In the genomic region with DNA sequence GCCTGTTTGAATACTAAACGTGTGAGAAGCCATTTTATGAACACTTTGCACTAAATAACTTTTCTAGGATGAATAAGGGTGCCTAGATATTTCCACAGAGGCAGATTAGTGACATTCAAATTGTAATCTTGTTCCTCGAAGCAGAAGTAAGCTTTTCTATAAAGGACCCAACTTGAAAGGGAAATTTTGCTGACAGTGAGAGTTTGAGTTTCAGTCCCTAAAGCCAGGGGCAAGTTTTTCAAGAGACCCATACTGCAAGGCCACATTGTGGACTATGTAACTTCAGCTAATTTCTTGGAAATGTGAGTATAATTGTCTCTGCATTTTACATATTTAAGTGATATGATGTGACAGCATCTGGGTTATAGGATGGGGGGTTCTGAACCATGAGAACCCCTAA, we compare ENCODE assay signal across 16 cellular contexts.
DNase-seq lines count a peak whose midpoint lies in the region; ATAC-seq, FAIRE-seq and TF ChIP-seq lines count a peak whose summit lies in the region.
"Had no signal": no experiment of that assay in that cellular context is flagged by ENCODE, and none has a peak within 500 bp of the region (broad histone marks: within the 10 kb centered on the region; RNA-seq: fewer than 3 reads in every experiment).

No MANE protein-coding gene starts in this region.

- H3K4me2 ChIP-seq in HepG2 (ENCODE audit: low read depth, low read length) (no peak overlapping the region), MM.1S (ENCODE audit: low read depth, low read length) (peak overlapping the region; percentile 63), H1 (ENCODE audit: insufficient read depth in 1 of 2, low read depth in 2 of 2, low read length in 2 of 2) (no peak overlapping the region), osteoblast (ENCODE audit: insufficient read depth, low read length) (no peak overlapping the region), PC-9 (no peak overlapping the region)

- no peaks in the 10 kb centered on the region for H3K9me2 ChIP-seq in MM.1S (replicated peaks; ENCODE audit: insufficient read depth, low read length)
- no peaks in the 10 kb centered on the region for H3K9me2 ChIP-seq in PC-9 (ENCODE audit: insufficient read depth)

- H3K9ac ChIP-seq in HepG2 (ENCODE audit: insufficient read depth, low read depth, low read length) (no peak overlapping the region), MM.1S (ENCODE audit: low read length) (no peak overlapping the region), H1 (replicated peaks in 1 of 4; ENCODE audit: extremely low read depth in 1 of 4, low read depth in 3 of 4, low read length in 3 of 4) (no peak overlapping the region)

- H3K36me3 ChIP-seq in HepG2 (replicated peaks in 1 of 2; ENCODE audit: control insufficient read depth in 1 of 2, insufficient read depth in 2 of 2, low read length in 2 of 2) (no peaks in the 10 kb centered on the region), right lobe of liver (no peaks in the 10 kb centered on the region), MM.1S (replicated peaks; ENCODE audit: insufficient read depth, low read length) (no peaks in the 10 kb centered on the region), H1 (ENCODE audit: control insufficient read depth in 2 of 4, insufficient read depth in 4 of 4, low read length in 3 of 4) (no peaks in the 10 kb centered on the region), osteoblast (ENCODE audit: insufficient read depth, low read length) (no peaks in the 10 kb centered on the region), PC-9 (ENCODE audit: low read depth) (no peaks in the 10 kb centered on the region)

- no peak overlapping the region for H2BK20ac ChIP-seq in H1 (ENCODE audit: low read length)

- intact Hi-C loops in HepG2 (cut with micrococcal nuclease; ENCODE audit: unreplicated experiment) (no loop called here), right lobe of liver (cut with DNase I) (no loop called here), PC-9 (cut with micrococcal nuclease; ENCODE audit: unreplicated experiment) (no loop called here)

- WGBS in HepG2 (ENCODE audit: low lambda C conversion rate): 0% methylated on average over 2 of the region's 2 CpGs
- 56% methylated on average over 2 of the region's 2 CpGs for WGBS in right lobe of liver (ENCODE audit: insufficient coverage, low coverage, low lambda C conversion rate, missing lambda C conversion rate)
- WGBS in H1 (ENCODE audit: extremely low coverage in 1 of 2, insufficient coverage in 1 of 2, insufficient read length in 1 of 2, insufficient replicate concordance in 2 of 2, low coverage in 1 of 2, low lambda C conversion rate in 2 of 2, missing lambda C conversion rate in 1 of 2), 2 experiments: 92% methylated on average over 2 of the region's 2 CpGs; no CpG with 5 or more reads in 1 of the 2 experiments

- FAIRE-seq in HepG2 (lab: Jason Lieb, UNC) (no peak), H1 (lab: Jason Lieb, UNC) (no peak)

- H3K14ac ChIP-seq in H1 (ENCODE audit: insufficient read length): no peak overlapping the region

- H3K4me1 ChIP-seq in HepG2 (ENCODE audit: insufficient read depth, low read length): no peaks in the 10 kb centered on the region
- H3K4me1 ChIP-seq in right lobe of liver: no peaks in the 10 kb centered on the region
- peaks cover 28% of the 10 kb centered on the region for H3K4me1 ChIP-seq in MM.1S (ENCODE audit: low read length)
- peaks cover 0 to 3% (median 3%) of the 10 kb centered on the region in 4 experiments; a peak in 3 of 7 replicates for H3K4me1 ChIP-seq in H1 (replicated peaks in 1 of 4; ENCODE audit: control insufficient read depth in 3 of 4, insufficient read depth in 4 of 4, low read length in 3 of 4)
- H3K4me1 ChIP-seq in osteoblast (ENCODE audit: insufficient read depth, low read length): peaks cover 19% of the 10 kb centered on the region
- H3K4me1 ChIP-seq in PC-9 (replicated peaks; ENCODE audit: insufficient read depth): no peaks in the 10 kb centered on the region

- TF ChIP-seq RAD21 in HepG2 (CRISPR knock-in tag; IDR thresholded peaks at IDR 0.05) (no peak), H1 (IDR thresholded peaks at IDR 0.05 in 1 of 2, conservative IDR thresholded peaks at IDR 0.05 in 1 of 2; ENCODE audit: low read depth in 2 of 2, low read length in 2 of 2) (no peak)

- H3K18ac ChIP-seq in H1 (ENCODE audit: extremely low read depth, low read length): no peak overlapping the region

- no peak overlapping the region for H4K91ac ChIP-seq in H1 (replicated peaks; ENCODE audit: insufficient read length, low read length)

- no peaks in the 10 kb centered on the region for H3K79me1 ChIP-seq in H1 (ENCODE audit: low read depth, low read length)

- H4K20me1 ChIP-seq in HepG2 (ENCODE audit: insufficient read depth, low read length) (no peaks in the 10 kb centered on the region), MM.1S (ENCODE audit: insufficient read depth, low read length) (no peaks in the 10 kb centered on the region), H1 (replicated peaks in 1 of 2; ENCODE audit: control insufficient read depth in 1 of 2, insufficient read depth in 2 of 2, low read length in 2 of 2) (no peaks in the 10 kb centered on the region), osteoblast (ENCODE audit: insufficient read depth, low read length) (no peaks in the 10 kb centered on the region), PC-9 (ENCODE audit: insufficient read depth) (no peaks in the 10 kb centered on the region)

- H3K23ac ChIP-seq in H1 (ENCODE audit: insufficient read length): no peak overlapping the region

- no peak overlapping the region for H2BK12ac ChIP-seq in H1 (ENCODE audit: low read depth, low read length)

- peaks cover 18% of the 10 kb centered on the region for H3F3A ChIP-seq in MM.1S (ENCODE audit: insufficient read depth, low read length)
- no peaks in the 10 kb centered on the region for H3F3A ChIP-seq in PC-9 (ENCODE audit: insufficient read depth, low read depth)

- ATAC-seq in HepG2: no peak
- ATAC-seq in right lobe of liver: no peak
- ATAC-seq: CD8-positive, alpha-beta T cell; HCT116 had no signal

- no peak overlapping the region for H2BK5ac ChIP-seq in H1 (ENCODE audit: low read depth, low read length)

- DNase-seq in HepG2 (ENCODE audit: low spot score): no peak
- no peak for DNase-seq in right lobe of liver
- DNase-seq in MM.1S: peak; percentile 70
- no peak for DNase-seq in H1 (ENCODE audit: low read depth in 1 of 2, low spot score in 2 of 2)
- DNase-seq in osteoblast (ENCODE audit: insufficient read length, low spot score, missing footprints): no peak
- DNase-seq in PC-9: no peak
- no peak for DNase-seq in NCI-H187 treated with DMSO at 0.1 percent for 48 hours (lab: John Stamatoyannopoulos, UW)
- no peak for DNase-seq in NCI-H69 (lab: John Stamatoyannopoulos, UW)
- DNase-seq: ACHN; CD8-positive, alpha-beta T cell; DMS53; KBM-7 had no signal

- POLR2A ChIA-PET in HepG2 (lab: Yijun Ruan, JAX) (no interaction called here), H1 (lab: Charles Lee; ENCODE audit: partially characterized antibody) (no interaction called here), PC-9 (lab: Charles Lee; ENCODE audit: unreplicated experiment) (no interaction called here)

- H3K56ac ChIP-seq in H1 (replicated peaks; ENCODE audit: insufficient read length, low read depth, low read length): no peak overlapping the region

- no peaks in the 10 kb centered on the region for H3K79me2 ChIP-seq in HepG2 (ENCODE audit: insufficient read depth, low read length)
- no peaks in the 10 kb centered on the region for H3K79me2 ChIP-seq in MM.1S (ENCODE audit: low read length)
- no peaks in the 10 kb centered on the region for H3K79me2 ChIP-seq in H1 (ENCODE audit: control insufficient read depth in 1 of 2, insufficient read depth in 2 of 2, low read length in 2 of 2)
- no peaks in the 10 kb centered on the region for H3K79me2 ChIP-seq in osteoblast (ENCODE audit: insufficient read depth, low read length)
- H3K79me2 ChIP-seq in PC-9 (ENCODE audit: low read depth): no peaks in the 10 kb centered on the region

- no peak overlapping the region for H2BK15ac ChIP-seq in H1 (ENCODE audit: low read length)

- no peaks in the 10 kb centered on the region for H3K23me2 ChIP-seq in H1 (ENCODE audit: low read depth, low read length)

- TF ChIP-seq CTCF in HepG2 (CRISPR knock-in tag; IDR thresholded peaks at IDR 0.05) (no peak), right lobe of liver (IDR thresholded peaks at IDR 0.05) (no peak), MM.1S (IDR thresholded peaks at IDR 0.05; ENCODE audit: low read length) (no peak), H1 (IDR thresholded peaks at IDR 0.05; ENCODE audit: control extremely low read depth in 1 of 3, insufficient read depth in 1 of 3, low read depth in 1 of 3, low read length in 3 of 3) (no peak), osteoblast (IDR thresholded peaks at IDR 0.05; ENCODE audit: extremely low read depth, low read depth, low read length) (no peak), PC-9 (conservative IDR thresholded peaks at IDR 0.05) (no peak)

- H2AFZ ChIP-seq in HepG2 (ENCODE audit: low read length) (no peak overlapping the region), MM.1S (ENCODE audit: low read length) (no peak overlapping the region), H1 (ENCODE audit: low read length) (0 out of 2 replicates have a peak overlapping the region, but pooled peaks have one; percentile 42), osteoblast (ENCODE audit: low read length) (no peak overlapping the region), PC-9 (no peak overlapping the region)

- no peak overlapping the region for H4K8ac ChIP-seq in H1 (ENCODE audit: extremely low read depth, insufficient read depth, low read length)

- BruUV-seq in HepG2 (replicated peaks; lab: Mats Ljungman, UMichigan): no TSS peak
- BruUV-seq in PC-9 (replicated peaks; lab: Mats Ljungman, UMichigan): no TSS peak

- CTCF ChIA-PET in HepG2 (lab: Yijun Ruan, JAX; ENCODE audit: low intra/inter-chr PET ratio, low total read pairs): no interaction called here
- CTCF ChIA-PET in H1 (lab: Charles Lee; ENCODE audit: partially characterized antibody): no interaction called here
- CTCF ChIA-PET in PC-9 (lab: Charles Lee): no interaction called here

- in situ Hi-C loops in HepG2 (cut with HindIII; ENCODE audit: extremely low pct_ligation_motif_present, low pct_unique_long_range_greater_than_20kb): no loop called here

- H3K4me3 ChIP-seq in HepG2 (replicated peaks in 1 of 3; ENCODE audit: insufficient read depth in 1 of 3, low read depth in 2 of 3, low read length in 3 of 3): no peak overlapping the region
- H3K4me3 ChIP-seq in right lobe of liver: no peak overlapping the region
- H3K4me3 ChIP-seq in MM.1S (ENCODE audit: low read length): peak overlapping the region; percentile 5; the same call in 1 of the 2 replicates
- no peak overlapping the region for H3K4me3 ChIP-seq in H1 (ENCODE audit: extremely low read depth in 1 of 4, insufficient read depth in 2 of 4, low read depth in 3 of 4, low read length in 4 of 4)
- H3K4me3 ChIP-seq in osteoblast (ENCODE audit: insufficient read depth, low read length): no peak overlapping the region
- no peak overlapping the region for H3K4me3 ChIP-seq in PC-9

- H3K27me3 ChIP-seq in HepG2 (ENCODE audit: control insufficient read depth in 1 of 2, insufficient read depth in 2 of 2, low read length in 2 of 2) (no peaks in the 10 kb centered on the region), right lobe of liver (no peaks in the 10 kb centered on the region), MM.1S (replicated peaks; ENCODE audit: insufficient read depth, low read length) (no peaks in the 10 kb centered on the region), H1 (replicated peaks in 1 of 4; ENCODE audit: control insufficient read depth in 3 of 4, extremely low read depth in 1 of 4, insufficient read depth in 3 of 4, low read length in 3 of 4) (no peaks in the 10 kb centered on the region), osteoblast (ENCODE audit: insufficient read depth, low read length) (no peaks in the 10 kb centered on the region), PC-9 (ENCODE audit: insufficient read depth, low read depth) (no peaks in the 10 kb centered on the region)

- H2BK120ac ChIP-seq in H1 (replicated peaks; ENCODE audit: low read depth, low read length): no peak overlapping the region

- no peak overlapping the region for H3K4ac ChIP-seq in H1 (replicated peaks; ENCODE audit: insufficient read length, low read depth, low read length)

- H3K9me3 ChIP-seq in HepG2 (ENCODE audit: low read length) (peaks cover 86% of the 10 kb centered on the region), right lobe of liver (peaks cover 0 to 2% (median 0%) of the 10 kb centered on the region in 4 donors), MM.1S (replicated peaks; ENCODE audit: insufficient read depth, low read length) (no peaks in the 10 kb centered on the region), H1 (ENCODE audit: insufficient read depth in 2 of 2, low read depth in 1 of 2, low read length in 1 of 2) (no peaks in the 10 kb centered on the region), osteoblast (ENCODE audit: low read depth, low read length) (no peaks in the 10 kb centered on the region), PC-9 (ENCODE audit: insufficient read depth, low read depth) (no peaks in the 10 kb centered on the region)

- no peak overlapping the region for H3K27ac ChIP-seq in HepG2 (ENCODE audit: extremely low read length, insufficient read depth, low read length)
- no peak overlapping the region for H3K27ac ChIP-seq in right lobe of liver
- H3K27ac ChIP-seq in MM.1S (ENCODE audit: low read length): no peak overlapping the region
- no peak overlapping the region for H3K27ac ChIP-seq in H1 (ENCODE audit: low read depth, low read length)
- peak overlapping the region; percentile 84 for H3K27ac ChIP-seq in osteoblast (ENCODE audit: low read depth, low read length)
- no peak overlapping the region for H3K27ac ChIP-seq in PC-9
- H3K27ac ChIP-seq: 22Rv1, C4-2B, HL-60 had no signal

- TF ChIP-seq EP300 in HepG2 (IDR thresholded peaks at IDR 0.05; ENCODE audit: low read depth in 2 of 2, low read length in 2 of 2): no peak
- no peak for TF ChIP-seq EP300 in HepG2 (CRISPR knock-in tag; IDR thresholded peaks at IDR 0.05; ENCODE audit: borderline replicate concordance)
- no peak for TF ChIP-seq EP300 in H1 (IDR thresholded peaks at IDR 0.05; ENCODE audit: borderline replicate concordance in 1 of 2, low read depth in 2 of 2, low read length in 2 of 2)

- no peak overlapping the region for H2AK5ac ChIP-seq in H1 (ENCODE audit: low read depth, low read length)

- TF ChIP-seq POLR2A in HepG2 (IDR thresholded peaks at IDR 0.05; ENCODE audit: insufficient read depth in 1 of 2, low read depth in 2 of 2, low read length in 2 of 2) (no peak), right lobe of liver (IDR thresholded peaks at IDR 0.05) (no peak), H1 (IDR thresholded peaks at IDR 0.05; ENCODE audit: control extremely low read depth in 1 of 2, low read depth in 2 of 2, low read length in 2 of 2) (no peak)

- H4K5ac ChIP-seq in H1 (ENCODE audit: insufficient read length, low read depth, low read length): no peak overlapping the region

Comparison
In these comparisons a context has a peak if more than half of its experiments do, and no peak if none do; other contexts are left out.
1. Of the 41 proteins assayed by ChIP-seq in both HepG2 and H1: peak only in HepG2: MAFK; only in H1: none; in both: none; in neither: 40.